In genomic region chr1:188782220-188782841, GRCh38 we compare ENCODE assay signal across 9 cellular contexts.
DNase-seq lines count a peak whose midpoint lies in the region; TF ChIP-seq lines count a peak whose summit lies in the region.
"Had no signal": no experiment of that assay in that cellular context is flagged by ENCODE, and none has a peak within 500 bp of the region (broad histone marks: within the 10 kb centered on the region; RNA-seq: fewer than 3 reads in every experiment).

No MANE protein-coding gene starts in this region.

- H3K79me2 ChIP-seq in KMS-11 (ENCODE audit: insufficient read depth, low read depth) = no peaks in the 10 kb centered on the region

- no peaks in the 10 kb centered on the region for H3K4me1 ChIP-seq in KMS-11 (ENCODE audit: low read depth, poor library complexity, severe bottlenecking)
- H3K4me1 ChIP-seq: BLaER1 had no signal

- no peak overlapping the region for H3K4me2 ChIP-seq in KMS-11
- H3K4me2 ChIP-seq: BLaER1 had no signal

- no peaks in the 10 kb centered on the region for H3K36me3 ChIP-seq in H7 (replicated peaks; ENCODE audit: control insufficient read depth, insufficient read depth, low read length)
- no peaks in the 10 kb centered on the region; the same call in 1 of the 2 replicates for H3K36me3 ChIP-seq in KMS-11 (ENCODE audit: insufficient read depth)
- H3K36me3 ChIP-seq: BLaER1 had no signal

- H4K20me1 ChIP-seq in KMS-11 (ENCODE audit: insufficient read depth) = no peaks in the 10 kb centered on the region
- H4K20me1 ChIP-seq: BLaER1 had no signal

- no peak overlapping the region for H2AFZ ChIP-seq in KMS-11 (ENCODE audit: low read depth)

- H3K4me3 ChIP-seq in H7 (ENCODE audit: insufficient read depth, low read depth, low read length) (no peak overlapping the region), KMS-11 (IDR thresholded peaks at IDR 0.05; ENCODE audit: insufficient read depth, low read depth, low read length) (no peak overlapping the region)
- H3K4me3 ChIP-seq: BLaER1 had no signal

- DNase-seq in NCI-H2171 treated with DMSO at 0.1 percent for 48 hours (lab: John Stamatoyannopoulos, UW) (peak; percentile 6), NCI-H2171 (lab: John Stamatoyannopoulos, UW) (no peak), H7 (peak; percentile 34), SW 1271 (lab: John Stamatoyannopoulos, UW) (peak; percentile 5 to 55), iris pigment epithelial cell (ENCODE audit: low read depth) (peak; percentile 73), GM19238 (ENCODE audit: insufficient read length, low spot score) (no peak), T-helper 1 cell (no peak)

- no peaks in the 10 kb centered on the region for H3K27me3 ChIP-seq in H7 (ENCODE audit: control insufficient read depth, insufficient read depth, low read length)
- H3K27me3 ChIP-seq in KMS-11 (ENCODE audit: insufficient read depth, low read depth) = no peaks in the 10 kb centered on the region
- H3K27me3 ChIP-seq: BLaER1 had no signal

- no peak overlapping the region for H3K9ac ChIP-seq in KMS-11
- H3K9ac ChIP-seq: BLaER1 had no signal

- TF ChIP-seq CTCF in KMS-11 (conservative IDR thresholded peaks at IDR 0.05; ENCODE audit: low read depth, low read length) = peak; percentile 73

- no peak overlapping the region for H3K27ac ChIP-seq in KMS-11
- H3K27ac ChIP-seq: BLaER1 had no signal

Comparison
In these comparisons a context has a peak if more than half of its experiments do, and no peak if none do; other contexts are left out.
1. DNase-seq: peak in NCI-H2171 treated with DMSO at 0.1 percent for 48 hours (single experiment), H7 (single experiment), SW 1271 (2 of 2) and iris pigment epithelial cell (single experiment); none in NCI-H2171 (single experiment), GM19238 (single experiment) and T-helper 1 cell (0 of 5).